1 cellular context compared by ENCODE assay signal in genomic region chr1:197413564-197413963, GRCh38.
TF ChIP-seq lines count a peak whose summit lies in the region.

No MANE protein-coding gene starts in this region.

TF ChIP-seq in H1, 55 proteins besides CTCF, POLR2A, EP300 and RAD21 (continued from another document):
- TF ChIP-seq ATF2 (IDR thresholded peaks at IDR 0.05; ENCODE audit: low read length) = no peak
- no peak for TF ChIP-seq TCF12 (IDR thresholded peaks at IDR 0.05; ENCODE audit: low read depth, low read length)
- no peak for TF ChIP-seq KDM1A (IDR thresholded peaks at IDR 0.05; ENCODE audit: borderline replicate concordance, low read length)
- TF ChIP-seq CHD2 (IDR thresholded peaks at IDR 0.05; ENCODE audit: low read length) = no peak
